ENCODE assay signal across 10 cellular contexts in the genomic region with DNA sequence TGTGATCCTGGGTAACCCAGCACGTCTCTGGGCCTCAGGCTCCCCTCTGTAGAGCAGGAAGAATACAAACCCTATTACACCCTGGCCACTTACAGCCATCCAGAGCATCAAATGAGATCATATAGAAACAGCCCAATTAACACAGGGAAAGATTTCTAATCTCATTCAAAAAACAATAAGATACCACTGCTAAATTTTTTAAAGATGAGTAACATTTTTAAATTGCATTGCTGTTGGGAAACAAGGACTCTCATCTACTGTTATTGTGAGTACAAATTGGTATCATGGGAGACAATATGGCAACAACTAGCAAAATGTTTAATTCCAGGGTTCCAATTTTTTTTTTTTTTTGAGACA. TPM values are rescaled to one million over a fixed set of nuclear protein-coding genes. Genes with fewer than 3 reads are reported as not detected.
DNase-seq lines count a peak whose midpoint lies in the region; ATAC-seq and TF ChIP-seq lines count a peak whose summit lies in the region.
"Had no signal": no experiment of that assay in that cellular context is flagged by ENCODE, and none has a peak within 500 bp of the region (broad histone marks: within the 10 kb centered on the region; RNA-seq: fewer than 3 reads in every experiment).

No MANE protein-coding gene starts in this region.

- H3K4me1 ChIP-seq in BLaER1 treated with 17β-estradiol and CSF1 and Interleukin-3, amounts not matched to agents 10 nM and 100 nM: peaks cover 7 to 20% (median 13%) of the 10 kb centered on the region in 10 experiments
- H3K4me1 ChIP-seq in MM.1S (ENCODE audit: low read length) (peaks cover 4% of the 10 kb centered on the region; the same call in 1 of the 2 replicates), left lung (peaks cover 0 to 4% of the 10 kb centered on the region in 2 donors), body of pancreas (peaks cover 7% of the 10 kb centered on the region)

- intact Hi-C loops in left lung (cut with DNase I) (loop anchor here in 1 of 2 donors (5.0 kb wide), 1 partner anchor 132 kb away; no protein-coding TSS in a partner anchor), body of pancreas (cut with DNase I) (no loop called here)

- no peaks in the 10 kb centered on the region for H3K9me3 ChIP-seq in BLaER1 treated with 17β-estradiol and CSF1 and Interleukin-3, amounts not matched to agents 10 nM and 100 nM (replicated peaks in 1 of 11)
- H3K9me3 ChIP-seq in MM.1S (replicated peaks; ENCODE audit: insufficient read depth, low read length) (no peaks in the 10 kb centered on the region), left lung (no peaks in the 10 kb centered on the region), body of pancreas (no peaks in the 10 kb centered on the region)

- no peak overlapping the region for H3K27ac ChIP-seq in BLaER1 treated with 17β-estradiol and CSF1 and Interleukin-3, amounts not matched to agents 10 nM and 100 nM
- H3K27ac ChIP-seq in MM.1S (ENCODE audit: low read length) (no peak overlapping the region), left lung (no peak overlapping the region), body of pancreas (no peak overlapping the region)
- H3K27ac ChIP-seq: cardiac muscle cell had no signal

- POLR2A ChIA-PET in HEK293T (lab: Yijun Ruan, JAX): interaction anchor here (0.7 to 1.2 kb wide), 3 partner anchors 17 to 71 kb away, joined by 3 to 6 read pairs (median 5); no protein-coding TSS in a partner anchor

- no peaks in the 10 kb centered on the region for H3K79me2 ChIP-seq in MM.1S (ENCODE audit: low read length)

- no peaks in the 10 kb centered on the region for H3K36me3 ChIP-seq in BLaER1 treated with 17β-estradiol and CSF1 and Interleukin-3, amounts not matched to agents 10 nM and 100 nM
- no peaks in the 10 kb centered on the region for H3K36me3 ChIP-seq in MM.1S (replicated peaks; ENCODE audit: insufficient read depth, low read length)
- H3K36me3 ChIP-seq in left lung: no peaks in the 10 kb centered on the region
- no peaks in the 10 kb centered on the region for H3K36me3 ChIP-seq in body of pancreas (replicated peaks in 1 of 2; ENCODE audit: insufficient read depth in 1 of 2, low read depth in 2 of 2)

- peak overlapping the region in 9 of 11 experiments; percentile 39 to 75 (median 55); a peak in 10 of 22 replicates for H3K4me2 ChIP-seq in BLaER1 treated with 17β-estradiol and CSF1 and Interleukin-3, amounts not matched to agents 10 nM and 100 nM
- peak overlapping the region; percentile 27; the same call in 1 of the 2 replicates for H3K4me2 ChIP-seq in MM.1S (ENCODE audit: low read depth, low read length)

- H2AFZ ChIP-seq in MM.1S (ENCODE audit: low read length): no peak overlapping the region; the same call in 1 of the 2 replicates

- H3K9ac ChIP-seq in BLaER1 treated with 17β-estradiol and CSF1 and Interleukin-3, amounts not matched to agents 10 nM and 100 nM: 0 out of 22 replicates have a peak overlapping the region, but pooled peaks of 1 of the 11 experiments have one; percentile 10
- no peak overlapping the region for H3K9ac ChIP-seq in MM.1S (ENCODE audit: low read length)

- no peaks in the 10 kb centered on the region for H3F3A ChIP-seq in MM.1S (ENCODE audit: insufficient read depth, low read length)

- TF ChIP-seq POLR2A in body of pancreas (IDR thresholded peaks at IDR 0.05): no peak

- WGBS in body of pancreas, 2 donors: 85 to 88% methylated on average over 1 of the region's 1 CpG

- H3K9me2 ChIP-seq in MM.1S (replicated peaks; ENCODE audit: insufficient read depth, low read length): no peaks in the 10 kb centered on the region

- no peaks in the 10 kb centered on the region for H3K27me3 ChIP-seq in BLaER1 treated with 17β-estradiol and CSF1 and Interleukin-3, amounts not matched to agents 10 nM and 100 nM
- H3K27me3 ChIP-seq in MM.1S (replicated peaks; ENCODE audit: insufficient read depth, low read length) (peaks cover 17% of the 10 kb centered on the region; the same call in 1 of the 2 replicates), left lung (peaks cover 0 to 4% of the 10 kb centered on the region in 2 donors), body of pancreas (no peaks in the 10 kb centered on the region)
- H3K27me3 ChIP-seq: cardiac muscle cell had no signal

- CTCF ChIA-PET in HEK293T (lab: Yijun Ruan, JAX): interaction anchor here (0.6 to 1.1 kb wide), 8 partner anchors 13 to 675 kb away, joined by 3 to 9 read pairs (median 4); a partner anchor contains a TSS

- H3K4me3 ChIP-seq in BLaER1 treated with 17β-estradiol and CSF1 and Interleukin-3, amounts not matched to agents 10 nM and 100 nM: no peak overlapping the region
- H3K4me3 ChIP-seq in MM.1S (ENCODE audit: low read length): no peak overlapping the region
- no peak overlapping the region for H3K4me3 ChIP-seq in choroid plexus epithelial cell (ENCODE audit: low read depth, low read length)
- no peak overlapping the region for H3K4me3 ChIP-seq in left lung
- H3K4me3 ChIP-seq in body of pancreas: no peak overlapping the region
- H3K4me3 ChIP-seq: cardiac muscle cell had no signal

- no peaks in the 10 kb centered on the region for H4K20me1 ChIP-seq in BLaER1 treated with 17β-estradiol and CSF1 and Interleukin-3, amounts not matched to agents 10 nM and 100 nM
- no peaks in the 10 kb centered on the region for H4K20me1 ChIP-seq in MM.1S (ENCODE audit: insufficient read depth, low read length)

- TF ChIP-seq CTCF in MM.1S (IDR thresholded peaks at IDR 0.05; ENCODE audit: low read length): no peak
- TF ChIP-seq CTCF in choroid plexus epithelial cell (conservative IDR thresholded peaks at IDR 0.05; ENCODE audit: low read depth, low read length): no peak
- no peak for TF ChIP-seq CTCF in left lung (IDR thresholded peaks at IDR 0.05)
- no peak for TF ChIP-seq CTCF in body of pancreas (IDR thresholded peaks at IDR 0.05)

- ATAC-seq in left lung (peak; percentile 21), body of pancreas (no peak)

- DNase-seq in MM.1S (no peak), choroid plexus epithelial cell (ENCODE audit: low read depth) (peak; percentile 52), left lung (no peak), HEK293T (ENCODE audit: extremely low spot score) (no peak), body of pancreas (no peak)
- no peak for DNase-seq in stimulated activated CD4-positive, alpha-beta T cell treated with anti-CD3 and anti-CD28 coated beads, Interleukin-1b, Interleukin-23, amount 100 ng/mL, for 48 hours
- DNase-seq in activated CD4-positive, alpha-beta T cell treated with anti-CD3 and anti-CD28 coated beads for 1 hour: no peak
- DNase-seq: effector memory CD4-positive, alpha-beta T cell had no signal

TF ChIP-seq in HEK293T, 16 proteins besides CTCF, POLR2A, EP300 and RAD21:
- TF ChIP-seq ZNF384 (IDR thresholded peaks at IDR 0.05) (no peak), ELF4 (IDR thresholded peaks at IDR 0.05) (no peak), L3MBTL2 (conservative IDR thresholded peaks at IDR 0.05) (no peak), SUZ12 (IDR thresholded peaks at IDR 0.05) (no peak), ARNT (IDR thresholded peaks at IDR 0.05) (no peak), SP1 (IDR thresholded peaks at IDR 0.05) (no peak), TARDBP (IDR thresholded peaks at IDR 0.05) (no peak), NFRKB (IDR thresholded peaks at IDR 0.05) (no peak), CTBP1 (IDR thresholded peaks at IDR 0.05; ENCODE audit: borderline replicate concordance) (no peak), FOXA1 (IDR thresholded peaks at IDR 0.05) (no peak), FOXM1 (IDR thresholded peaks at IDR 0.05; ENCODE audit: borderline replicate concordance) (no peak), LEF1 (IDR thresholded peaks at IDR 0.05; ENCODE audit: borderline replicate concordance) (no peak), HDGF (IDR thresholded peaks at IDR 0.05; ENCODE audit: borderline replicate concordance) (no peak), FOXK2 (IDR thresholded peaks at IDR 0.05) (no peak)
- TF ChIP-seq, protein P1, sequence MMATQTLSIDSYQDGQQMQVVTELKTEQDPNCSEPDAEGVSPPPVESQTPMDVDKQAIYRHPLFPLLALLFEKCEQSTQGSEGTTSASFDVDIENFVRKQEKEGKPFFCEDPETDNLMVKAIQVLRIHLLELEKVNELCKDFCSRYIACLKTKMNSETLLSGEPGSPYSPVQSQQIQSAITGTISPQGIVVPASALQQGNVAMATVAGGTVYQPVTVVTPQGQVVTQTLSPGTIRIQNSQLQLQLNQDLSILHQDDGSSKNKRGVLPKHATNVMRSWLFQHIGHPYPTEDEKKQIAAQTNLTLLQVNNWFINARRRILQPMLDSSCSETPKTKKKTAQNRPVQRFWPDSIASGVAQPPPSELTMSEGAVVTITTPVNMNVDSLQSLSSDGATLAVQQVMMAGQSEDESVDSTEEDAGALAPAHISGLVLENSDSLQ (IDR thresholded peaks at IDR 0.05): no peak
TF ChIP-seq in HEK293T: peak in this region for 0.

RNA-seq across cellular contexts. Expression of a gene that starts 41.1 kb away (rescaled TPM):
- total RNA-seq in left lung (1 to 10 TPM in 1 of 2 donors, under 1 TPM in 1; 0.82 to 1.9 TPM), body of pancreas (not detected)
